ENCODE assay signal across 18 cellular contexts in the genomic region with DNA sequence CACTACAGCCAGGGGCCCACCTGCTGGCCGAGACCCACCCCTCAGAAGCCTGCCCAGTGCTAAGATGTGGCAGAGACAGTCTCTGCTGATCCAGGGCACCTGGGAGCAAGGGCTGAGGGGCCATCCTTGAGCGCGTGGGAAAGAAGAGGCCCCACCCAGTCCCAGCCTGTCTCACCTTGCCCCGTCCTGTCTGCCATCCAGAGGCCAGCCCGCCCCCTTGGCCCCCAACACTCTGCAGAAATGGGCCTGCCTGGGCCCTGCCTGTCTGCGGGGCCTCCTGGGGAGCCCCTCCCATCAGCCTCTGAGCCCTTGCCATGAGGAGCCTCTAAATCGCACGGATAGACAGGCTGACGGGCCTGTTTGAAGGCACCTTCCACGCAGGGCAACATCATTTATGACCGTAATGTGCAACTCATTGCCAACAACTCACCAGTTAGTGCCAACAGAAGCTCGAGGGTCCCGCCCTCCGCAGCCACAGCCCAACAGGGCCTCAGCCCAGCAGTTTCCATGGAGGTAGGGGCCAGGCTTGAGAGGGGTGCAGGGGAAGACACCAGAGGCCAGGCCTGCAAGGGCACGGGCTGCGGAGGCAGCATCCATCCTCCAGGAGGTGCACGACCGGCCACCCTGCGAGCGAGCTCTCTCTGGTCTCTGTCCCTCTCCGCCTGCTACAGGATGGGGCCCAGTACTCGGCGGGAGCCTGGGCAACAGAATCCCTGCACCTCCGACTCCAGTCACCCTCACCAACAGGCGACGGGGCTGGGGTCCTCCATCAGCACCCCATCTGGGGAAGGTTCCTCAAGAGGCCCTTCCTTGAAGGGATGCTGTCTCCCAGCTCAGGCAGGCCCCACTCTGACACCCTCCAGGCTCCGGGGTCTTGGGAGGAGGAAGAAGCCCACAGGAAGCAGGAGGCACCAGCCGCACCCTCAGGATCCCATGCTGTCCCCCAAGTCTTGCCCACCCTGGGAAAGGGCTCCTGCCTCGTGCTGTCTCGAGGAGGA.
A peak's percentile ranks its signal among the peaks of the same experiment; 100 is the strongest.
DNase-seq lines count a peak whose midpoint lies in the region; ATAC-seq and TF ChIP-seq lines count a peak whose summit lies in the region.
"Had no signal": no experiment of that assay in that cellular context is flagged by ENCODE, and none has a peak within 500 bp of the region (broad histone marks: within the 10 kb centered on the region; RNA-seq: fewer than 3 reads in every experiment).

No MANE protein-coding gene starts in this region.

- no peak overlapping the region for H4K91ac ChIP-seq in IMR-90 (ENCODE audit: insufficient read depth, low read depth, low read length)

- intact Hi-C loops in IMR-90 (cut with micrococcal nuclease): no loop called here

- POLR2A ChIA-PET in IMR-90 (lab: Charles Lee; ENCODE audit: unreplicated experiment): no interaction called here

- CTCF ChIA-PET in IMR-90 (lab: Yijun Ruan, JAX): no interaction called here

- H3K9me1 ChIP-seq in IMR-90 (ENCODE audit: insufficient read depth, low read length): peaks cover 2% of the 10 kb centered on the region; the same call in 1 of the 2 replicates

- no peak overlapping the region for H3K4ac ChIP-seq in IMR-90 (ENCODE audit: low read depth, low read length)

- H2AK5ac ChIP-seq in IMR-90 (ENCODE audit: low read depth, low read length): no peak overlapping the region

- H3K9ac ChIP-seq in BLaER1 treated with 17β-estradiol and CSF1 and Interleukin-3, amounts not matched to agents 10 nM and 100 nM: no peak overlapping the region
- no peak overlapping the region for H3K9ac ChIP-seq in IMR-90 (ENCODE audit: low read depth, low read length)

- H3K27me3 Mint-ChIP-seq in mesothelial cell of epicardium (ENCODE audit: low read depth): no peaks in the 10 kb centered on the region

- H4K20me1 ChIP-seq in BLaER1 treated with 17β-estradiol and CSF1 and Interleukin-3, amounts not matched to agents 10 nM and 100 nM: peaks cover 0 to 95% (median 89%) of the 10 kb centered on the region in 11 experiments; a peak in 18 of 22 replicates
- no peaks in the 10 kb centered on the region for H4K20me1 ChIP-seq in IMR-90 (ENCODE audit: insufficient read depth, low read length)

- no peak overlapping the region for H3K14ac ChIP-seq in IMR-90 (replicated peaks; ENCODE audit: low read depth, low read length)

- TF ChIP-seq CTCF in IMR-90 (conservative IDR thresholded peaks at IDR 0.05; ENCODE audit: low read depth, low read length): 0 out of 2 replicates have a peak, but pooled peaks have one; percentile 2
- TF ChIP-seq CTCF in mesothelial cell of epicardium (IDR thresholded peaks at IDR 0.05; ENCODE audit: unreplicated experiment): no peak

- H3K18ac ChIP-seq in IMR-90 (ENCODE audit: low read depth, low read length): no peak overlapping the region

- H3K4me1 Mint-ChIP-seq in mesothelial cell of epicardium: peaks cover 22% of the 10 kb centered on the region

- no peak overlapping the region for H2AK9ac ChIP-seq in IMR-90 (replicated peaks; ENCODE audit: low read depth, low read length, poor library complexity)

- H3K9me3 ChIP-seq in BLaER1 treated with 17β-estradiol and CSF1 and Interleukin-3, amounts not matched to agents 10 nM and 100 nM (replicated peaks in 1 of 11): no peaks in the 10 kb centered on the region
- no peaks in the 10 kb centered on the region for H3K9me3 ChIP-seq in IMR-90 (ENCODE audit: control insufficient read depth, insufficient read depth, low read length)

- H3K36me3 Mint-ChIP-seq in mesothelial cell of epicardium: no peaks in the 10 kb centered on the region

- dilution Hi-C loops in IMR-90 (cut with HindIII; ENCODE audit: low sequenced_read_pairs, unreplicated experiment): no loop called here

- H2AFZ ChIP-seq in IMR-90 (replicated peaks; ENCODE audit: low read length, poor library complexity): no peak overlapping the region

- no peak overlapping the region for H3K56ac ChIP-seq in IMR-90 (ENCODE audit: extremely low read depth, insufficient read depth, low read length)

- no peak overlapping the region for H3K23ac ChIP-seq in IMR-90 (ENCODE audit: low read depth, low read length)

- H3K4me1 ChIP-seq in BLaER1 treated with 17β-estradiol and CSF1 and Interleukin-3, amounts not matched to agents 10 nM and 100 nM: peaks cover 37 to 88% (median 76%) of the 10 kb centered on the region in 10 experiments
- H3K4me1 ChIP-seq in IMR-90 (ENCODE audit: control insufficient read depth, insufficient read depth, low read length): peaks cover 4% of the 10 kb centered on the region

- no peak for TF ChIP-seq POLR2A in IMR-90 (IDR thresholded peaks at IDR 0.05; ENCODE audit: low read depth, low read length)

- peaks cover 0 to 3% (median 0%) of the 10 kb centered on the region in 11 experiments; a peak in 1 of 22 replicates for H3K36me3 ChIP-seq in BLaER1 treated with 17β-estradiol and CSF1 and Interleukin-3, amounts not matched to agents 10 nM and 100 nM
- no peaks in the 10 kb centered on the region for H3K36me3 ChIP-seq in IMR-90 (ENCODE audit: control insufficient read depth, insufficient read depth, low read length)

- H3K4me2 ChIP-seq in BLaER1 treated with 17β-estradiol and CSF1 and Interleukin-3, amounts not matched to agents 10 nM and 100 nM: peak overlapping the region in 7 of 11 experiments; percentile 12 to 98 (median 90); a peak in 10 of 22 replicates
- no peak overlapping the region for H3K4me2 ChIP-seq in IMR-90 (ENCODE audit: low read depth, low read length)

- H2BK120ac ChIP-seq in IMR-90 (ENCODE audit: low read depth, low read length): no peak overlapping the region

- H4K8ac ChIP-seq in IMR-90 (ENCODE audit: low read depth in 2 of 2, low read length in 2 of 2): no peak overlapping the region

- DNase-seq in IMR-90 (no peak), ecto neural progenitor cell (ENCODE audit: low spot score) (peak; percentile 67), mesothelial cell of epicardium (ENCODE audit: low spot score in 2 of 2, unreplicated experiment in 2 of 2) (no peak), cortex of kidney (lab: John Stamatoyannopoulos, UW) (no peak), OCI-M1 (lab: John Stamatoyannopoulos, UW) (no peak)
- DNase-seq: activated CD4-positive, alpha-beta T cell treated with anti-CD3 and anti-CD28 coated beads, Interleukin-2, amount 50 U/mL, for 1 hour; amniotic stem cell; caudate nucleus; GDM1; NCI-H2029 treated with DMSO at 0.1 percent for 48 hours; NCI-H524 treated with DMSO at 0.1 percent for 48 hours; occipital lobe; SIG-M5; stimulated activated naive CD4-positive, alpha-beta T cell had no signal

- no peak overlapping the region for H2BK15ac ChIP-seq in IMR-90 (ENCODE audit: low read depth, low read length)

- H3K9me3 Mint-ChIP-seq in mesothelial cell of epicardium: no peaks in the 10 kb centered on the region

- peaks cover 0 to 10% of the 10 kb centered on the region in 2 experiments; a peak in 2 of 4 replicates for H3K79me1 ChIP-seq in IMR-90 (ENCODE audit: low read depth in 1 of 2, low read length in 2 of 2)

- no peak overlapping the region for H3K4me3 ChIP-seq in BLaER1 treated with 17β-estradiol and CSF1 and Interleukin-3, amounts not matched to agents 10 nM and 100 nM
- no peak overlapping the region for H3K4me3 ChIP-seq in IMR-90 (ENCODE audit: insufficient read depth, low read depth, low read length)

- ATAC-seq in IMR-90 (ENCODE audit: low read depth) (no peak), HG03432 (IDR thresholded peaks at IDR 0.05; ENCODE audit: unreplicated experiment) (no peak), GM19324 (IDR thresholded peaks at IDR 0.05; ENCODE audit: low FRiP score, unreplicated experiment) (no peak)
- ATAC-seq: HCT116 had no signal

- in situ Hi-C loops in IMR-90 (cut with MboI; ENCODE audit: low sequenced_read_pairs): no loop called here

- peaks cover 0 to 5% (median 0%) of the 10 kb centered on the region in 11 experiments; a peak in 2 of 22 replicates for H3K27me3 ChIP-seq in BLaER1 treated with 17β-estradiol and CSF1 and Interleukin-3, amounts not matched to agents 10 nM and 100 nM
- H3K27me3 ChIP-seq in IMR-90 (ENCODE audit: control insufficient read depth, insufficient read depth, low read length): no peaks in the 10 kb centered on the region

- no peak overlapping the region for H2BK5ac ChIP-seq in IMR-90 (ENCODE audit: low read depth, low read length, poor library complexity, severe bottlenecking)

- H3K4me3 Mint-ChIP-seq in mesothelial cell of epicardium: no peak overlapping the region

- H2BK20ac ChIP-seq in IMR-90 (ENCODE audit: low read depth, low read length): no peak overlapping the region

- BruUV-seq in IMR-90 (replicated peaks; lab: Mats Ljungman, UMichigan): no TSS peak

- H3K27ac ChIP-seq in BLaER1 treated with 17β-estradiol and CSF1 and Interleukin-3, amounts not matched to agents 10 nM and 100 nM: no peak overlapping the region
- no peak overlapping the region for H3K27ac ChIP-seq in IMR-90 (ENCODE audit: insufficient read depth, low read length)

- H3K27ac Mint-ChIP-seq in mesothelial cell of epicardium: peak overlapping the region; percentile 56

- WGBS in IMR-90 (ENCODE audit: extremely low coverage in 2 of 2, insufficient read length in 1 of 2), 2 experiments: 50% methylated on average over 2 of the region's 30 CpGs; no CpG with 5 or more reads in 1 of the 2 experiments

- no peak overlapping the region for H4K5ac ChIP-seq in IMR-90 (ENCODE audit: low read depth, low read length)

- TF ChIP-seq RAD21 in IMR-90 (IDR thresholded peaks at IDR 0.05; ENCODE audit: low read length): no peak

TF ChIP-seq in IMR-90, 13 proteins besides CTCF, POLR2A, EP300 and RAD21 (continues in another document):
- TF ChIP-seq, protein P1, sequence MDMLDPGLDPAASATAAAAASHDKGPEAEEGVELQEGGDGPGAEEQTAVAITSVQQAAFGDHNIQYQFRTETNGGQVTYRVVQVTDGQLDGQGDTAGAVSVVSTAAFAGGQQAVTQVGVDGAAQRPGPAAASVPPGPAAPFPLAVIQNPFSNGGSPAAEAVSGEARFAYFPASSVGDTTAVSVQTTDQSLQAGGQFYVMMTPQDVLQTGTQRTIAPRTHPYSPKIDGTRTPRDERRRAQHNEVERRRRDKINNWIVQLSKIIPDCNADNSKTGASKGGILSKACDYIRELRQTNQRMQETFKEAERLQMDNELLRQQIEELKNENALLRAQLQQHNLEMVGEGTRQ (IDR thresholded peaks at IDR 0.05; ENCODE audit: low read depth, low read length): no peak
- TF ChIP-seq RFX5 (IDR thresholded peaks at IDR 0.05; ENCODE audit: low read depth, low read length) (no peak), RCOR1 (IDR thresholded peaks at IDR 0.05; ENCODE audit: insufficient replicate concordance, low read length) (no peak), CHD1 (IDR thresholded peaks at IDR 0.05; ENCODE audit: low read depth, low read length) (no peak), CEBPB (IDR thresholded peaks at IDR 0.05; ENCODE audit: low read depth, low read length) (no peak)
